ENCODE assay signal across 8 cellular contexts in genomic region chr7:130910949-130911944, GRCh38.
DNase-seq lines count a peak whose midpoint lies in the region; ATAC-seq and TF ChIP-seq lines count a peak whose summit lies in the region.
"Had no signal": no experiment of that assay in that cellular context is flagged by ENCODE, and none has a peak within 500 bp of the region (broad histone marks: within the 10 kb centered on the region; RNA-seq: fewer than 3 reads in every experiment).

No MANE protein-coding gene starts in this region.

- peak overlapping the region; percentile 89 for H3K9ac ChIP-seq in fibroblast of lung (ENCODE audit: insufficient read depth, low read length)
- H3K9ac ChIP-seq in skeletal muscle satellite cell (ENCODE audit: low read depth, low read length) = peak overlapping the region; percentile 95

- H3K4me1 Mint-ChIP-seq in T-helper 2 cell treated with Interferon-gamma antibody and Interleukin-4, amounts not matched to agents 5 μg/mL and 100 μg/mL, for 36 hours (ENCODE audit: low read depth) = peaks cover 75% of the 10 kb centered on the region

- no peaks in the 10 kb centered on the region for H3K27me3 ChIP-seq in fibroblast of lung (ENCODE audit: control insufficient read depth, insufficient read depth, low read length)
- H3K27me3 ChIP-seq in skeletal muscle satellite cell (ENCODE audit: control insufficient read depth, insufficient read depth, low read length) = no peaks in the 10 kb centered on the region
- H3K27me3 ChIP-seq: testis had no signal

- no peak for DNase-seq in HFF-Myc (ENCODE audit: extremely low read depth, low read depth)
- DNase-seq in T-helper 2 cell treated with Interferon-gamma antibody and Interleukin-4, amounts not matched to agents 5 μg/mL and 100 μg/mL, for 36 hours (ENCODE audit: low spot score) = no peak
- peak; percentile 79 to 80 for DNase-seq in fibroblast of lung (ENCODE audit: low read depth in 2 of 2)
- DNase-seq in NOMO-1 treated with DMSO at 0.1 percent for 48 hours (lab: John Stamatoyannopoulos, UW; ENCODE audit: unreplicated experiment) = no peak
- DNase-seq: testis had no signal

- no peaks in the 10 kb centered on the region for H3K27me3 Mint-ChIP-seq in T-helper 2 cell treated with Interferon-gamma antibody and Interleukin-4, amounts not matched to agents 5 μg/mL and 100 μg/mL, for 36 hours (ENCODE audit: low read depth)

- H3K4me1 ChIP-seq in fibroblast of lung (ENCODE audit: control insufficient read depth, extremely low read depth, insufficient read depth, low read length) = peaks cover 18% of the 10 kb centered on the region
- H3K4me1 ChIP-seq in skeletal muscle satellite cell (ENCODE audit: control insufficient read depth, insufficient read depth, low read length) = peaks cover 40% of the 10 kb centered on the region

- no peak overlapping the region for H2AFZ ChIP-seq in fibroblast of lung (ENCODE audit: low read length)

- H3K4me2 ChIP-seq in fibroblast of lung (ENCODE audit: extremely low read depth, insufficient read depth, low read length) = peak overlapping the region; percentile 97
- peak overlapping the region; percentile 89 for H3K4me2 ChIP-seq in skeletal muscle satellite cell (ENCODE audit: low read length)

- H3K9me3 Mint-ChIP-seq in T-helper 2 cell treated with Interferon-gamma antibody and Interleukin-4, amounts not matched to agents 5 μg/mL and 100 μg/mL, for 36 hours = no peaks in the 10 kb centered on the region

- H3K9me3 ChIP-seq in fibroblast of lung (ENCODE audit: control insufficient read depth, insufficient read depth, low read depth, low read length) (no peaks in the 10 kb centered on the region), skeletal muscle satellite cell (replicated peaks; ENCODE audit: low read length) (no peaks in the 10 kb centered on the region)
- H3K9me3 ChIP-seq: testis had no signal

- no peaks in the 10 kb centered on the region for H4K20me1 ChIP-seq in fibroblast of lung (ENCODE audit: control insufficient read depth, extremely low read depth, insufficient read depth, low read length)

- H3K36me3 Mint-ChIP-seq in T-helper 2 cell treated with Interferon-gamma antibody and Interleukin-4, amounts not matched to agents 5 μg/mL and 100 μg/mL, for 36 hours (ENCODE audit: low read depth) = peaks cover 71% of the 10 kb centered on the region

- H3K36me3 ChIP-seq in fibroblast of lung (ENCODE audit: control insufficient read depth, insufficient read depth, low read length) = peaks cover 9% of the 10 kb centered on the region
- H3K36me3 ChIP-seq in skeletal muscle satellite cell (ENCODE audit: insufficient read depth, low read length) = peaks cover 50% of the 10 kb centered on the region

- peak overlapping the region; percentile 97 for H3K27ac Mint-ChIP-seq in T-helper 2 cell treated with Interferon-gamma antibody and Interleukin-4, amounts not matched to agents 5 μg/mL and 100 μg/mL, for 36 hours

- H3K4me3 ChIP-seq in HFF-Myc (replicated peaks; ENCODE audit: low read depth, low read length) (peak overlapping the region; percentile 61), fibroblast of lung (replicated peaks in 1 of 4; ENCODE audit: control extremely low read depth in 1 of 4, insufficient read depth in 1 of 4, low read depth in 3 of 4, low read length in 4 of 4) (peak overlapping the region; percentile 83 to 97 (median 87)), skeletal muscle satellite cell (ENCODE audit: low read length) (peak overlapping the region; percentile 74)
- H3K4me3 ChIP-seq: testis had no signal

- peak overlapping the region; percentile 89 for H3K27ac ChIP-seq in fibroblast of lung (ENCODE audit: insufficient read depth, low read length)

- H3K4me3 Mint-ChIP-seq in T-helper 2 cell treated with Interferon-gamma antibody and Interleukin-4, amounts not matched to agents 5 μg/mL and 100 μg/mL, for 36 hours = peak overlapping the region; percentile 86

- ATAC-seq in HG03457 (IDR thresholded peaks at IDR 0.05; ENCODE audit: unreplicated experiment) = no peak
- no peak for ATAC-seq in HG02759 (IDR thresholded peaks at IDR 0.05; ENCODE audit: unreplicated experiment)

- no peak for TF ChIP-seq CTCF in HFF-Myc (IDR thresholded peaks at IDR 0.05; ENCODE audit: low read depth, low read length, missing control alignments)
- no peak for TF ChIP-seq CTCF in fibroblast of lung (conservative IDR thresholded peaks at IDR 0.05 in 1 of 2, IDR thresholded peaks at IDR 0.05 in 1 of 2; ENCODE audit: low read depth in 1 of 2, low read length in 2 of 2)

- peaks cover 85% of the 10 kb centered on the region for H3K79me2 ChIP-seq in fibroblast of lung (ENCODE audit: control insufficient read depth, insufficient read depth, low read length)

Comparison
In these comparisons a context has a peak if more than half of its experiments do, and no peak if none do; other contexts are left out.
1. DNase-seq: peak in fibroblast of lung (2 of 2); none in HFF-Myc (single experiment), T-helper 2 cell treated with Interferon-gamma antibody and Interleukin-4, amounts not matched to agents 5 μg/mL and 100 μg/mL, for 36 hours (single experiment) and NOMO-1 treated with DMSO at 0.1 percent for 48 hours (single experiment).
2. Peak in every context shown above with its lines, with median percentiles within 50 percentile points of each other: H3K4me3 ChIP-seq.